ENCODE assay signal across 8 cellular contexts in genomic region chr3:30012941-30013543, GRCh38.
DNase-seq lines count a peak whose midpoint lies in the region; ATAC-seq, FAIRE-seq and TF ChIP-seq lines count a peak whose summit lies in the region.

No MANE protein-coding gene starts in this region.

- no peaks in the 10 kb centered on the region for H3K4me1 ChIP-seq in HepG2 (ENCODE audit: insufficient read depth, low read length)

- 0% methylated on average over 2 of the region's 2 CpGs for WGBS in HepG2 (ENCODE audit: low lambda C conversion rate)

- no peaks in the 10 kb centered on the region for H4K20me1 ChIP-seq in HepG2 (ENCODE audit: insufficient read depth, low read length)

- H2AFZ ChIP-seq in HepG2 (ENCODE audit: low read length) = no peak overlapping the region

- no peak overlapping the region for H3K9ac ChIP-seq in HepG2 (ENCODE audit: insufficient read depth, low read depth, low read length)

- ATAC-seq in GM19455 (IDR thresholded peaks at IDR 0.05; ENCODE audit: unreplicated experiment) = peak; percentile 69
- ATAC-seq in HepG2 = peak; percentile 88
- ATAC-seq in GM18519 (IDR thresholded peaks at IDR 0.05; ENCODE audit: low FRiP score, unreplicated experiment) = no peak

- H3K4me3 ChIP-seq in AG10803 (ENCODE audit: low read length) (no peak overlapping the region), HepG2 (replicated peaks in 1 of 3; ENCODE audit: insufficient read depth in 1 of 3, low read depth in 2 of 3, low read length in 3 of 3) (no peak overlapping the region)

- no peaks in the 10 kb centered on the region for H3K79me2 ChIP-seq in HepG2 (ENCODE audit: insufficient read depth, low read length)

- H3K27ac ChIP-seq in VCaP (no peak overlapping the region), HepG2 (ENCODE audit: extremely low read length, insufficient read depth, low read length) (no peak overlapping the region)

- no peak for TF ChIP-seq EP300 in HepG2 (IDR thresholded peaks at IDR 0.05; ENCODE audit: low read depth in 2 of 2, low read length in 2 of 2)
- no peak for TF ChIP-seq EP300 in HepG2 (CRISPR knock-in tag; IDR thresholded peaks at IDR 0.05; ENCODE audit: borderline replicate concordance)

- TF ChIP-seq CTCF in AG10803 (conservative IDR thresholded peaks at IDR 0.05; ENCODE audit: low read length) = peak; percentile 73
- peak; percentile 92 for TF ChIP-seq CTCF in VCaP (conservative IDR thresholded peaks at IDR 0.05)
- TF ChIP-seq CTCF in HepG2 (CRISPR knock-in tag; IDR thresholded peaks at IDR 0.05) = peak; percentile 77

- POLR2A ChIA-PET in HepG2 (lab: Yijun Ruan, JAX) = no interaction called here

- intact Hi-C loops in HepG2 (cut with micrococcal nuclease; ENCODE audit: unreplicated experiment) = loop anchor here (1.0 to 10.0 kb wide), 3 partner anchors 182 to 1119 kb away; no protein-coding TSS in a partner anchor

- in situ Hi-C loops in HepG2 (cut with HindIII; ENCODE audit: extremely low pct_ligation_motif_present, low pct_unique_long_range_greater_than_20kb) = loop anchor here (5.0 to 25.0 kb wide), 2 partner anchors 739 to 1124 kb away; no protein-coding TSS in a partner anchor

- no peaks in the 10 kb centered on the region for H3K36me3 ChIP-seq in HepG2 (replicated peaks in 1 of 2; ENCODE audit: control insufficient read depth in 1 of 2, insufficient read depth in 2 of 2, low read length in 2 of 2)

- peak; percentile 79 for FAIRE-seq in HepG2 (lab: Jason Lieb, UNC)

- peak; percentile 58 for TF ChIP-seq RAD21 in HepG2 (CRISPR knock-in tag; IDR thresholded peaks at IDR 0.05)

- CTCF ChIA-PET in HepG2 (lab: Yijun Ruan, JAX; ENCODE audit: low intra/inter-chr PET ratio, low total read pairs) = interaction anchor here (1.0 to 1.6 kb wide), 5 partner anchors 186 to 1119 kb away, joined by 3 to 7 read pairs (median 6); no protein-coding TSS in a partner anchor

- peak; percentile 69 for DNase-seq in AG10803 (ENCODE audit: low read depth)
- peak; percentile 49 to 63 for DNase-seq in NCI-H2081 (lab: John Stamatoyannopoulos, UW)
- peak; percentile 90 for DNase-seq in dermis blood vessel endothelial cell
- peak; percentile 63 for DNase-seq in HepG2 (ENCODE audit: low spot score)
- DNase-seq in stimulated activated CD4-positive, alpha-beta T cell treated with anti-CD3 and anti-CD28 coated beads, TNF-alpha, amount 100 ng/mL, for 4 hours (ENCODE audit: low read depth in 3 of 3) = peak; percentile 2 to 13 (median 2)

- no peak overlapping the region for H3K4me2 ChIP-seq in HepG2 (ENCODE audit: low read depth, low read length)

- TF ChIP-seq POLR2A in HepG2 (IDR thresholded peaks at IDR 0.05; ENCODE audit: insufficient read depth in 1 of 2, low read depth in 2 of 2, low read length in 2 of 2) = no peak

- no peaks in the 10 kb centered on the region for H3K27me3 ChIP-seq in HepG2 (ENCODE audit: control insufficient read depth in 1 of 2, insufficient read depth in 2 of 2, low read length in 2 of 2)

- H3K9me3 ChIP-seq in HepG2 (ENCODE audit: low read length) = no peaks in the 10 kb centered on the region

- no TSS peak for BruUV-seq in HepG2 (replicated peaks; lab: Mats Ljungman, UMichigan)

TF ChIP-seq in HepG2, 621 proteins besides CTCF, POLR2A, EP300 and RAD21:
- TF ChIP-seq ZNF629 (CRISPR knock-in tag; conservative IDR thresholded peaks at IDR 0.05) (peak; percentile 61), CCAR2 (optimal IDR thresholded peaks at IDR 0.05; ENCODE audit: low read depth, low read length) (no peak), ZBTB20 (CRISPR knock-in tag; IDR thresholded peaks at IDR 0.05; ENCODE audit: borderline replicate concordance, low read depth) (no peak), STAG1 (CRISPR knock-in tag; IDR thresholded peaks at IDR 0.05) (peak; percentile 96), SMC3 (IDR thresholded peaks at IDR 0.05; ENCODE audit: low read length) (peak; percentile 77)
- TF ChIP-seq, protein P1, sequence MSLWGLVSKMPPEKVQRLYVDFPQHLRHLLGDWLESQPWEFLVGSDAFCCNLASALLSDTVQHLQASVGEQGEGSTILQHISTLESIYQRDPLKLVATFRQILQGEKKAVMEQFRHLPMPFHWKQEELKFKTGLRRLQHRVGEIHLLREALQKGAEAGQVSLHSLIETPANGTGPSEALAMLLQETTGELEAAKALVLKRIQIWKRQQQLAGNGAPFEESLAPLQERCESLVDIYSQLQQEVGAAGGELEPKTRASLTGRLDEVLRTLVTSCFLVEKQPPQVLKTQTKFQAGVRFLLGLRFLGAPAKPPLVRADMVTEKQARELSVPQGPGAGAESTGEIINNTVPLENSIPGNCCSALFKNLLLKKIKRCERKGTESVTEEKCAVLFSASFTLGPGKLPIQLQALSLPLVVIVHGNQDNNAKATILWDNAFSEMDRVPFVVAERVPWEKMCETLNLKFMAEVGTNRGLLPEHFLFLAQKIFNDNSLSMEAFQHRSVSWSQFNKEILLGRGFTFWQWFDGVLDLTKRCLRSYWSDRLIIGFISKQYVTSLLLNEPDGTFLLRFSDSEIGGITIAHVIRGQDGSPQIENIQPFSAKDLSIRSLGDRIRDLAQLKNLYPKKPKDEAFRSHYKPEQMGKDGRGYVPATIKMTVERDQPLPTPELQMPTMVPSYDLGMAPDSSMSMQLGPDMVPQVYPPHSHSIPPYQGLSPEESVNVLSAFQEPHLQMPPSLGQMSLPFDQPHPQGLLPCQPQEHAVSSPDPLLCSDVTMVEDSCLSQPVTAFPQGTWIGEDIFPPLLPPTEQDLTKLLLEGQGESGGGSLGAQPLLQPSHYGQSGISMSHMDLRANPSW (CRISPR knock-in tag; IDR thresholded peaks at IDR 0.05; ENCODE audit: borderline replicate concordance) = 0 out of 2 replicates have a peak, but pooled peaks have one; percentile 39
- TF ChIP-seq, protein P2, sequence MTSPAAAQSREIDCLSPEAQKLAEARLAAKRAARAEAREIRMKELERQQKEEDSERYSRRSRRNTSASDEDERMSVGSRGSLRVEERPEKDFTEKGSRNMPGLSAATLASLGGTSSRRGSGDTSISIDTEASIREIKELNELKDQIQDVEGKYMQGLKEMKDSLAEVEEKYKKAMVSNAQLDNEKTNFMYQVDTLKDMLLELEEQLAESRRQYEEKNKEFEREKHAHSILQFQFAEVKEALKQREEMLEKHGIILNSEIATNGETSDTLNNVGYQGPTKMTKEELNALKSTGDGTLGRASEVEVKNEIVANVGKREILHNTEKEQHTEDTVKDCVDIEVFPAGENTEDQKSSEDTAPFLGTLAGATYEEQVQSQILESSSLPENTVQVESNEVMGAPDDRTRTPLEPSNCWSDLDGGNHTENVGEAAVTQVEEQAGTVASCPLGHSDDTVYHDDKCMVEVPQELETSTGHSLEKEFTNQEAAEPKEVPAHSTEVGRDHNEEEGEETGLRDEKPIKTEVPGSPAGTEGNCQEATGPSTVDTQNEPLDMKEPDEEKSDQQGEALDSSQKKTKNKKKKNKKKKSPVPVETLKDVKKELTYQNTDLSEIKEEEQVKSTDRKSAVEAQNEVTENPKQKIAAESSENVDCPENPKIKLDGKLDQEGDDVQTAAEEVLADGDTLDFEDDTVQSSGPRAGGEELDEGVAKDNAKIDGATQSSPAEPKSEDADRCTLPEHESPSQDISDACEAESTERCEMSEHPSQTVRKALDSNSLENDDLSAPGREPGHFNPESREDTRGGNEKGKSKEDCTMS (CRISPR knock-in tag; conservative IDR thresholded peaks at IDR 0.05) = no peak

Comparison
In these comparisons a context has a peak if more than half of its experiments do, and no peak if none do; other contexts are left out.
1. DNase-seq: peak in every context shown above with its lines; median percentile 90 in dermis blood vessel endothelial cell; 69 in AG10803; 63 in HepG2; 56 in NCI-H2081; 2 in stimulated activated CD4-positive, alpha-beta T cell treated with anti-CD3 and anti-CD28 coated beads, TNF-alpha, amount 100 ng/mL, for 4 hours.